In genomic region chr6:138691595-138692057, GRCh38 we compare ENCODE assay signal across 8 cellular contexts.
DNase-seq lines count a peak whose midpoint lies in the region; ATAC-seq, FAIRE-seq and TF ChIP-seq lines count a peak whose summit lies in the region.

No MANE protein-coding gene starts in this region.

- no peak for FAIRE-seq in urothelium cell line (lab: Jason Lieb, UNC)

- no peaks in the 10 kb centered on the region for H3K9me3 Mint-ChIP-seq in central memory CD8-positive, alpha-beta T cell

- peak overlapping the region; percentile 76 for H3K4me3 Mint-ChIP-seq in central memory CD8-positive, alpha-beta T cell

- peak overlapping the region; percentile 84 for H3K27ac ChIP-seq in lower lobe of right lung

- DNase-seq in DMS79 treated with DMSO at 0.1 percent for 48 hours (lab: John Stamatoyannopoulos, UW) (peak; percentile 62), DMS79 (lab: John Stamatoyannopoulos, UW) (no peak), NCI-H1105 treated with DMSO at 0.1 percent for 48 hours (lab: John Stamatoyannopoulos, UW) (peak; percentile 54), lower lobe of right lung (no peak), urothelium cell line (ENCODE audit: low spot score) (peak; percentile 11), ureter (ENCODE audit: low spot score) (no peak)
- DNase-seq in central memory CD8-positive, alpha-beta T cell (ENCODE audit: low spot score in 2 of 2), result no peak

- no peaks in the 10 kb centered on the region for H3K27me3 ChIP-seq in lower lobe of right lung (ENCODE audit: low read depth)

- peak overlapping the region; percentile 76 for H3K4me3 ChIP-seq in lower lobe of right lung

- H3K27ac Mint-ChIP-seq in central memory CD8-positive, alpha-beta T cell (ENCODE audit: low read depth), result no peak overlapping the region

- no peaks in the 10 kb centered on the region for H3K9me3 ChIP-seq in lower lobe of right lung

- intact Hi-C loops in lower lobe of right lung (cut with DNase I), result no loop called here

- TF ChIP-seq CTCF in lower lobe of right lung (IDR thresholded peaks at IDR 0.05), result no peak

- no peaks in the 10 kb centered on the region for H3K36me3 ChIP-seq in lower lobe of right lung

- no peaks in the 10 kb centered on the region for H3K36me3 Mint-ChIP-seq in central memory CD8-positive, alpha-beta T cell (ENCODE audit: insufficient read depth)

- H3K4me1 Mint-ChIP-seq in central memory CD8-positive, alpha-beta T cell, result peaks cover 4% of the 10 kb centered on the region

- ATAC-seq in central memory CD8-positive, alpha-beta T cell (replicated peaks; ENCODE audit: extremely low read depth, poor library complexity, severe bottlenecking), result no peak
- ATAC-seq in lower lobe of right lung, result peak in 1 of 2 donors; percentile 20
- no peak for ATAC-seq in HG03095 (IDR thresholded peaks at IDR 0.05; ENCODE audit: unreplicated experiment)

- H3K27me3 Mint-ChIP-seq in central memory CD8-positive, alpha-beta T cell, result peaks cover 34% of the 10 kb centered on the region

- peaks cover 7% of the 10 kb centered on the region for H3K4me1 ChIP-seq in lower lobe of right lung

Comparison
In these comparisons a context has a peak if more than half of its experiments do, and no peak if none do; other contexts are left out.
1. DNase-seq: peak in DMS79 treated with DMSO at 0.1 percent for 48 hours (single experiment), NCI-H1105 treated with DMSO at 0.1 percent for 48 hours (single experiment) and urothelium cell line (single experiment); none in DMS79 (single experiment), central memory CD8-positive, alpha-beta T cell (0 of 2), lower lobe of right lung (single experiment) and ureter (single experiment).